22 cellular contexts compared by ENCODE assay signal in genomic region chr16:3529175-3529574, GRCh38. TPM values are rescaled to one million over a fixed set of nuclear protein-coding genes. Genes with fewer than 3 reads are reported as not detected.
DNase-seq lines count a peak whose midpoint lies in the region; TF ChIP-seq lines count a peak whose summit lies in the region.
"Had no signal": no experiment of that assay in that cellular context is flagged by ENCODE, and none has a peak within 500 bp of the region (broad histone marks: within the 10 kb centered on the region; RNA-seq: fewer than 3 reads in every experiment).

No MANE protein-coding gene starts in this region.

- in situ Hi-C loops in KBM-7 (cut with MboI; ENCODE audit: low pct_unique_long_range_greater_than_20kb, low sequenced_read_pairs): no loop called here

- no peaks in the 10 kb centered on the region for H3K9me3 Mint-ChIP-seq in T-helper 1 cell treated with Interleukin-12 subunit alpha and Interleukin-12 subunit beta and Interleukin-4 antibody, amounts not matched to agents 30 μg/mL and 1 μg/mL, for 36 hours
- H3K9me3 Mint-ChIP-seq in nephron progenitor cell: peaks cover 24% of the 10 kb centered on the region
- H3K9me3 Mint-ChIP-seq: CD4-positive, alpha-beta memory T cell; HFFc6 had no signal

- H3K27me3 Mint-ChIP-seq in T-helper 1 cell treated with Interleukin-12 subunit alpha and Interleukin-12 subunit beta and Interleukin-4 antibody, amounts not matched to agents 30 μg/mL and 1 μg/mL, for 36 hours (ENCODE audit: low read depth): no peaks in the 10 kb centered on the region
- H3K27me3 Mint-ChIP-seq in nephron progenitor cell (ENCODE audit: low read depth, poor library complexity): no peaks in the 10 kb centered on the region
- H3K27me3 Mint-ChIP-seq: CD4-positive, alpha-beta memory T cell had no signal

- H3K36me3 Mint-ChIP-seq in T-helper 1 cell treated with Interleukin-12 subunit alpha and Interleukin-12 subunit beta and Interleukin-4 antibody, amounts not matched to agents 30 μg/mL and 1 μg/mL, for 36 hours (ENCODE audit: low read depth): peaks cover 26% of the 10 kb centered on the region
- H3K36me3 Mint-ChIP-seq in nephron progenitor cell (ENCODE audit: low read depth): peaks cover 90% of the 10 kb centered on the region

- peaks cover 0 to 8% (median 2%) of the 10 kb centered on the region in 6 donors for H3K4me1 ChIP-seq in spleen
- H3K4me1 ChIP-seq: HAP-1 had no signal

- H3K4me1 Mint-ChIP-seq in T-helper 1 cell treated with Interleukin-12 subunit alpha and Interleukin-12 subunit beta and Interleukin-4 antibody, amounts not matched to agents 30 μg/mL and 1 μg/mL, for 36 hours (ENCODE audit: low read depth): peaks cover 2% of the 10 kb centered on the region
- peaks cover 4% of the 10 kb centered on the region for H3K4me1 Mint-ChIP-seq in nephron progenitor cell

- no peak overlapping the region for H3K4me3 ChIP-seq in spleen
- H3K4me3 ChIP-seq: HAP-1 had no signal

- no peak for TF ChIP-seq POLR2A in spleen (IDR thresholded peaks at IDR 0.05)

- intact Hi-C loops in spleen (cut with DNase I; ENCODE audit: low total_unique reads): no loop called here

- peaks cover 4 to 70% (median 29%) of the 10 kb centered on the region in 6 donors for H3K36me3 ChIP-seq in spleen

- H3K4me3 Mint-ChIP-seq in T-helper 1 cell treated with Interleukin-12 subunit alpha and Interleukin-12 subunit beta and Interleukin-4 antibody, amounts not matched to agents 30 μg/mL and 1 μg/mL, for 36 hours: no peak overlapping the region
- no peak overlapping the region for H3K4me3 Mint-ChIP-seq in nephron progenitor cell
- H3K4me3 Mint-ChIP-seq: CD4-positive, alpha-beta memory T cell; HFFc6 had no signal

- H3K27ac ChIP-seq in spleen: no peak overlapping the region

- no peaks in the 10 kb centered on the region for H3K27me3 ChIP-seq in spleen (replicated peaks in 1 of 7)

- peak overlapping the region; percentile 62 for H3K27ac Mint-ChIP-seq in T-helper 1 cell treated with Interleukin-12 subunit alpha and Interleukin-12 subunit beta and Interleukin-4 antibody, amounts not matched to agents 30 μg/mL and 1 μg/mL, for 36 hours
- H3K27ac Mint-ChIP-seq in nephron progenitor cell: peak overlapping the region; percentile 64
- H3K27ac Mint-ChIP-seq: HFFc6 had no signal

- H3K9me3 ChIP-seq in spleen: no peaks in the 10 kb centered on the region
- H3K9me3 ChIP-seq: HAP-1 had no signal

- TF ChIP-seq CTCF in nephron progenitor cell (IDR thresholded peaks at IDR 0.05) (no peak), spleen (IDR thresholded peaks at IDR 0.05 in 8 of 11, conservative IDR thresholded peaks at IDR 0.05 in 3 of 11) (no peak)

- no peak for DNase-seq in T-helper 1 cell
- DNase-seq in KBM-7: peak; percentile 13
- DNase-seq in NCI-H69 (lab: John Stamatoyannopoulos, UW): peak; percentile 15
- no peak for DNase-seq in nephron progenitor cell
- no peak for DNase-seq in stimulated activated naive CD4-positive, alpha-beta T cell (lab: John Stamatoyannopoulos, UW)
- DNase-seq in spleen: no peak
- DNase-seq: C1 segment of cervical spinal cord; Calu3; CD4-positive, alpha-beta memory T cell; COR-L47; DMS53; DMS79 treated with DMSO at 0.1 percent for 48 hours; GF-D8; GOT3; HFFc6 had no signal

RNA-seq across cellular contexts. Expression of gene CLUAP1, which starts 28.4 kb away (rescaled TPM):
- total RNA-seq in spleen: 10 to 100 TPM in 6 of 7 donors, 1 to 10 TPM in 1; 9.8 to 19.7 (median 14.9) TPM
- 1 to 10 TPM; 4.0 to 9.2 (median 9.0) TPM for polyA plus RNA-seq in spleen

RNA-seq across cellular contexts. Expression of gene C16orf90, which starts 33.9 kb away (rescaled TPM):
- not detected for total RNA-seq in spleen
- polyA plus RNA-seq in spleen: not detected
- total RNA-seq: A172; A673; Calu3; CD4-positive, alpha-beta memory T cell; Daoy; G401; HFFc6 had no signal
- polyA plus RNA-seq: BJ; CD4-positive, alpha-beta memory T cell had no signal

RNA-seq across cellular contexts. Expression of gene NLRC3, which starts 48.0 kb away (rescaled TPM):
- total RNA-seq in spleen: 10 to 100 TPM; 21.2 to 34.0 (median 27.4) TPM
- 10 to 100 TPM in 2 of 3 donors, 1 to 10 TPM in 1; 8.6 to 15.2 (median 14.4) TPM for polyA plus RNA-seq in spleen
- total RNA-seq: G401, HFFc6 had no signal
- polyA plus RNA-seq: BJ had no signal

Comparison
In these comparisons a context has a peak if more than half of its experiments do, and no peak if none do; other contexts are left out.
1. DNase-seq: peak in KBM-7 (single experiment) and NCI-H69 (single experiment); none in T-helper 1 cell (0 of 5), nephron progenitor cell (single experiment), stimulated activated naive CD4-positive, alpha-beta T cell (0 of 6) and spleen (single experiment).